1 cellular context compared by ENCODE assay signal in the genomic region with DNA sequence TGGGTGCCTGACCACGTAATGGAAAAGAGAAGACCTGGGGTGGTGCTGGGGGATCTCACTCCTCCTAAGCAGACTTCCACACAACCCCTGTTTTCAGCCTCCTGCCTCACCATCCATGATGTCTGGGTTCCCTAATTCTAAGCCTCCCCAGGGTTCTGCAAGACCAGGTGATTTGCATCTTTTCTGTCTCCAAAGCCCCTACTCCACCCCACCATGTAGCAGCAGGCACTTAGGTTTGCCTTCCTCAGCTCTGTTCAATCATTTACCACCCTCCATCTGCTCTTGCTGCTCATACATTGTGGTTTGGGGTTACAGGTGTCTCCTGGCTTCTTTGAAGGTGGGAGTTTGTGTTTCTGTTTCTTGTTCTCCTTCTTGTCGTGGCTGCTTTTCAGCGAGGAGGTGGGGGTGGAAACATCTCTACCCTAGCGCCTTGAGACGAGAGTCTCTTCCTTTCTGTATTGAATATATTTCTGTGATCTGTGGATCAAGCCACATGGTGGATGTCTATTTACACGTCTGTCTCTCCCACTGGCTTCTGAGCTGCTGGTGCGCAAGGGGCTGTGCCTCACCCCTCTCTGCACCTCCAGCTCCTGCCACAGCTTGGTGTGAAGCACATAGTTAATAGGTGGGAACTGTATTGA.
TF ChIP-seq lines count a peak whose summit lies in the region.

No MANE protein-coding gene starts in this region.

TF ChIP-seq in GM12878, 131 proteins besides CTCF, POLR2A, EP300 and RAD21 (continues in another document):
- TF ChIP-seq ZBED1 (IDR thresholded peaks at IDR 0.05; ENCODE audit: borderline replicate concordance), result peak; percentile 85; the same call in 1 of the 2 replicates
- peak; percentile 93 for TF ChIP-seq ATF7 (IDR thresholded peaks at IDR 0.05; ENCODE audit: low read depth)
- no peak for TF ChIP-seq GABPA (IDR thresholded peaks at IDR 0.05; ENCODE audit: low read depth)
- no peak for TF ChIP-seq STAT3 (IDR thresholded peaks at IDR 0.05; ENCODE audit: low read depth, low read length)
- no peak for TF ChIP-seq ZZZ3 (IDR thresholded peaks at IDR 0.05; ENCODE audit: control insufficient read depth, insufficient read length, low read depth)
- TF ChIP-seq EGR1 (IDR thresholded peaks at IDR 0.05; ENCODE audit: borderline replicate concordance in 1 of 2, low read depth in 2 of 2, low read length in 2 of 2), result peak in 1 of 2 experiments; percentile 85; a peak in 1 of 3 replicates
- peak; percentile 70 for TF ChIP-seq DPF2 (IDR thresholded peaks at IDR 0.05)
- TF ChIP-seq YY1 (IDR thresholded peaks at IDR 0.05; ENCODE audit: low read depth, low read length), result peak; percentile 52; the same call in 1 of the 2 replicates
- TF ChIP-seq POU2F2 (IDR thresholded peaks at IDR 0.05; ENCODE audit: borderline replicate concordance, low read depth, low read length), result peak; percentile 94
- TF ChIP-seq IKZF1 (conservative IDR thresholded peaks at IDR 0.05), result peak; percentile 81
- peak; percentile 3 for TF ChIP-seq BACH1 (IDR thresholded peaks at IDR 0.05; ENCODE audit: borderline replicate concordance)
- TF ChIP-seq, protein P1, sequence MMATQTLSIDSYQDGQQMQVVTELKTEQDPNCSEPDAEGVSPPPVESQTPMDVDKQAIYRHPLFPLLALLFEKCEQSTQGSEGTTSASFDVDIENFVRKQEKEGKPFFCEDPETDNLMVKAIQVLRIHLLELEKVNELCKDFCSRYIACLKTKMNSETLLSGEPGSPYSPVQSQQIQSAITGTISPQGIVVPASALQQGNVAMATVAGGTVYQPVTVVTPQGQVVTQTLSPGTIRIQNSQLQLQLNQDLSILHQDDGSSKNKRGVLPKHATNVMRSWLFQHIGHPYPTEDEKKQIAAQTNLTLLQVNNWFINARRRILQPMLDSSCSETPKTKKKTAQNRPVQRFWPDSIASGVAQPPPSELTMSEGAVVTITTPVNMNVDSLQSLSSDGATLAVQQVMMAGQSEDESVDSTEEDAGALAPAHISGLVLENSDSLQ (IDR thresholded peaks at IDR 0.05), result peak; percentile 41; the same call in 1 of the 2 replicates
- TF ChIP-seq ESRRA (IDR thresholded peaks at IDR 0.05; ENCODE audit: low read length), result no peak
- TF ChIP-seq EZH2 (IDR thresholded peaks at IDR 0.05; ENCODE audit: borderline replicate concordance, control insufficient read depth, low read depth, low read length), result no peak
- TF ChIP-seq PML (IDR thresholded peaks at IDR 0.05; ENCODE audit: low read length), result peak; percentile 19; the same call in 1 of the 2 replicates
- peak; percentile 79 for TF ChIP-seq FOXM1 (IDR thresholded peaks at IDR 0.05; ENCODE audit: low read depth, low read length)
- 0 out of 2 replicates have a peak, but pooled peaks have one; percentile 79 for TF ChIP-seq CBX5 (IDR thresholded peaks at IDR 0.05; ENCODE audit: low read depth)
- peak; percentile 49; the same call in 1 of the 2 replicates for TF ChIP-seq HDGF (IDR thresholded peaks at IDR 0.05)
- peak; percentile 87 for TF ChIP-seq MEF2A (IDR thresholded peaks at IDR 0.05; ENCODE audit: insufficient read depth, low read depth, low read length)
- TF ChIP-seq BHLHE40 (IDR thresholded peaks at IDR 0.05; ENCODE audit: borderline replicate concordance in 1 of 2, low read depth in 2 of 2, low read length in 1 of 2), result peak; percentile 69; a peak in 3 of 4 replicates
- TF ChIP-seq TCF3 (IDR thresholded peaks at IDR 0.05; ENCODE audit: borderline replicate concordance, insufficient read depth, low read depth, low read length), result peak; percentile 94
- no peak for TF ChIP-seq STAT1 (conservative IDR thresholded peaks at IDR 0.05)
- TF ChIP-seq TCF12 (IDR thresholded peaks at IDR 0.05; ENCODE audit: low read depth, low read length), result peak; percentile 98
- TF ChIP-seq, protein P2, sequence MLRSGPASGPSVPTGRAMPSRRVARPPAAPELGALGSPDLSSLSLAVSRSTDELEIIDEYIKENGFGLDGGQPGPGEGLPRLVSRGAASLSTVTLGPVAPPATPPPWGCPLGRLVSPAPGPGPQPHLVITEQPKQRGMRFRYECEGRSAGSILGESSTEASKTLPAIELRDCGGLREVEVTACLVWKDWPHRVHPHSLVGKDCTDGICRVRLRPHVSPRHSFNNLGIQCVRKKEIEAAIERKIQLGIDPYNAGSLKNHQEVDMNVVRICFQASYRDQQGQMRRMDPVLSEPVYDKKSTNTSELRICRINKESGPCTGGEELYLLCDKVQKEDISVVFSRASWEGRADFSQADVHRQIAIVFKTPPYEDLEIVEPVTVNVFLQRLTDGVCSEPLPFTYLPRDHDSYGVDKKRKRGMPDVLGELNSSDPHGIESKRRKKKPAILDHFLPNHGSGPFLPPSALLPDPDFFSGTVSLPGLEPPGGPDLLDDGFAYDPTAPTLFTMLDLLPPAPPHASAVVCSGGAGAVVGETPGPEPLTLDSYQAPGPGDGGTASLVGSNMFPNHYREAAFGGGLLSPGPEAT (IDR thresholded peaks at IDR 0.05; ENCODE audit: low read depth), result peak; percentile 88
- TF ChIP-seq GATAD2B (conservative IDR thresholded peaks at IDR 0.05; ENCODE audit: low read depth), result peak; percentile 69
- TF ChIP-seq TAF1 (IDR thresholded peaks at IDR 0.05; ENCODE audit: borderline replicate concordance, low read depth, low read length), result peak; percentile 63; the same call in 1 of the 2 replicates
- TF ChIP-seq TARDBP (IDR thresholded peaks at IDR 0.05; ENCODE audit: borderline replicate concordance), result no peak
- TF ChIP-seq EED (IDR thresholded peaks at IDR 0.05; ENCODE audit: low read depth), result peak; percentile 86
- TF ChIP-seq CREM (IDR thresholded peaks at IDR 0.05; ENCODE audit: low read depth), result peak; percentile 69; the same call in 1 of the 2 replicates
- TF ChIP-seq YBX1 (IDR thresholded peaks at IDR 0.05), result 0 out of 2 replicates have a peak, but pooled peaks have one; percentile 6
- TF ChIP-seq CHD2 (IDR thresholded peaks at IDR 0.05; ENCODE audit: borderline replicate concordance, low read depth, low read length), result peak; percentile 67; the same call in 1 of the 2 replicates
- peak; percentile 76 for TF ChIP-seq POLR2AphosphoS5 (IDR thresholded peaks at IDR 0.05; ENCODE audit: low read length)
- TF ChIP-seq NFIC (IDR thresholded peaks at IDR 0.05; ENCODE audit: low read depth, low read length), result peak; percentile 87
- TF ChIP-seq RUNX3 (IDR thresholded peaks at IDR 0.05; ENCODE audit: low read length), result peak; percentile 99
- TF ChIP-seq, protein P3, sequence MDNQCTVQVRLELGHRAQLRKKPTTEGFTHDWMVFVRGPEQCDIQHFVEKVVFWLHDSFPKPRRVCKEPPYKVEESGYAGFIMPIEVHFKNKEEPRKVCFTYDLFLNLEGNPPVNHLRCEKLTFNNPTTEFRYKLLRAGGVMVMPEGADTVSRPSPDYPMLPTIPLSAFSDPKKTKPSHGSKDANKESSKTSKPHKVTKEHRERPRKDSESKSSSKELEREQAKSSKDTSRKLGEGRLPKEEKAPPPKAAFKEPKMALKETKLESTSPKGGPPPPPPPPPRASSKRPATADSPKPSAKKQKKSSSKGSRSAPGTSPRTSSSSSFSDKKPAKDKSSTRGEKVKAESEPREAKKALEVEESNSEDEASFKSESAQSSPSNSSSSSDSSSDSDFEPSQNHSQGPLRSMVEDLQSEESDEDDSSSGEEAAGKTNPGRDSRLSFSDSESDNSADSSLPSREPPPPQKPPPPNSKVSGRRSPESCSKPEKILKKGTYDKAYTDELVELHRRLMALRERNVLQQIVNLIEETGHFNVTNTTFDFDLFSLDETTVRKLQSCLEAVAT (IDR thresholded peaks at IDR 0.05), result peak; percentile 98
- peak; percentile 9; the same call in 1 of the 2 replicates for TF ChIP-seq RAD51 (IDR thresholded peaks at IDR 0.05)
- 0 out of 2 replicates have a peak, but pooled peaks have one; percentile 19 for TF ChIP-seq TBL1XR1 (IDR thresholded peaks at IDR 0.05; ENCODE audit: low read depth, low read length)
- TF ChIP-seq MTA3 (IDR thresholded peaks at IDR 0.05; ENCODE audit: borderline replicate concordance, low read length), result peak; percentile 80; the same call in 1 of the 2 replicates
- no peak for TF ChIP-seq CEBPB (IDR thresholded peaks at IDR 0.05; ENCODE audit: borderline replicate concordance in 1 of 2, low read depth in 2 of 2, low read length in 2 of 2)
- TF ChIP-seq, protein P4, sequence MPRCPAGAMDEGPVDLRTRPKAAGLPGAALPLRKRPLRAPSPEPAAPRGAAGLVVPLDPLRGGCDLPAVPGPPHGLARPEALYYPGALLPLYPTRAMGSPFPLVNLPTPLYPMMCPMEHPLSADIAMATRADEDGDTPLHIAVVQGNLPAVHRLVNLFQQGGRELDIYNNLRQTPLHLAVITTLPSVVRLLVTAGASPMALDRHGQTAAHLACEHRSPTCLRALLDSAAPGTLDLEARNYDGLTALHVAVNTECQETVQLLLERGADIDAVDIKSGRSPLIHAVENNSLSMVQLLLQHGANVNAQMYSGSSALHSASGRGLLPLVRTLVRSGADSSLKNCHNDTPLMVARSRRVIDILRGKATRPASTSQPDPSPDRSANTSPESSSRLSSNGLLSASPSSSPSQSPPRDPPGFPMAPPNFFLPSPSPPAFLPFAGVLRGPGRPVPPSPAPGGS (IDR thresholded peaks at IDR 0.05; ENCODE audit: borderline replicate concordance, insufficient read depth, low read depth, low read length, poor library complexity, severe bottlenecking), result peak; percentile 76
- TF ChIP-seq, protein P5, sequence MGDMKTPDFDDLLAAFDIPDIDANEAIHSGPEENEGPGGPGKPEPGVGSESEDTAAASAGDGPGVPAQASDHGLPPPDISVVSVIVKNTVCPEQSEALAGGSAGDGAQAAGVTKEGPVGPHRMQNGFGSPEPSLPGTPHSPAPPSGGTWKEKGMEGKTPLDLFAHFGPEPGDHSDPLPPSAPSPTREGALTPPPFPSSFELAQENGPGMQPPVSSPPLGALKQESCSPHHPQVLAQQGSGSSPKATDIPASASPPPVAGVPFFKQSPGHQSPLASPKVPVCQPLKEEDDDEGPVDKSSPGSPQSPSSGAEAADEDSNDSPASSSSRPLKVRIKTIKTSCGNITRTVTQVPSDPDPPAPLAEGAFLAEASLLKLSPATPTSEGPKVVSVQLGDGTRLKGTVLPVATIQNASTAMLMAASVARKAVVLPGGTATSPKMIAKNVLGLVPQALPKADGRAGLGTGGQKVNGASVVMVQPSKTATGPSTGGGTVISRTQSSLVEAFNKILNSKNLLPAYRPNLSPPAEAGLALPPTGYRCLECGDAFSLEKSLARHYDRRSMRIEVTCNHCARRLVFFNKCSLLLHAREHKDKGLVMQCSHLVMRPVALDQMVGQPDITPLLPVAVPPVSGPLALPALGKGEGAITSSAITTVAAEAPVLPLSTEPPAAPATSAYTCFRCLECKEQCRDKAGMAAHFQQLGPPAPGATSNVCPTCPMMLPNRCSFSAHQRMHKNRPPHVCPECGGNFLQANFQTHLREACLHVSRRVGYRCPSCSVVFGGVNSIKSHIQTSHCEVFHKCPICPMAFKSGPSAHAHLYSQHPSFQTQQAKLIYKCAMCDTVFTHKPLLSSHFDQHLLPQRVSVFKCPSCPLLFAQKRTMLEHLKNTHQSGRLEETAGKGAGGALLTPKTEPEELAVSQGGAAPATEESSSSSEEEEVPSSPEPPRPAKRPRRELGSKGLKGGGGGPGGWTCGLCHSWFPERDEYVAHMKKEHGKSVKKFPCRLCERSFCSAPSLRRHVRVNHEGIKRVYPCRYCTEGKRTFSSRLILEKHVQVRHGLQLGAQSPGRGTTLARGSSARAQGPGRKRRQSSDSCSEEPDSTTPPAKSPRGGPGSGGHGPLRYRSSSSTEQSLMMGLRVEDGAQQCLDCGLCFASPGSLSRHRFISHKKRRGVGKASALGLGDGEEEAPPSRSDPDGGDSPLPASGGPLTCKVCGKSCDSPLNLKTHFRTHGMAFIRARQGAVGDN (IDR thresholded peaks at IDR 0.05), result no peak; the same call in none of the 2 replicates
- TF ChIP-seq, protein P6, sequence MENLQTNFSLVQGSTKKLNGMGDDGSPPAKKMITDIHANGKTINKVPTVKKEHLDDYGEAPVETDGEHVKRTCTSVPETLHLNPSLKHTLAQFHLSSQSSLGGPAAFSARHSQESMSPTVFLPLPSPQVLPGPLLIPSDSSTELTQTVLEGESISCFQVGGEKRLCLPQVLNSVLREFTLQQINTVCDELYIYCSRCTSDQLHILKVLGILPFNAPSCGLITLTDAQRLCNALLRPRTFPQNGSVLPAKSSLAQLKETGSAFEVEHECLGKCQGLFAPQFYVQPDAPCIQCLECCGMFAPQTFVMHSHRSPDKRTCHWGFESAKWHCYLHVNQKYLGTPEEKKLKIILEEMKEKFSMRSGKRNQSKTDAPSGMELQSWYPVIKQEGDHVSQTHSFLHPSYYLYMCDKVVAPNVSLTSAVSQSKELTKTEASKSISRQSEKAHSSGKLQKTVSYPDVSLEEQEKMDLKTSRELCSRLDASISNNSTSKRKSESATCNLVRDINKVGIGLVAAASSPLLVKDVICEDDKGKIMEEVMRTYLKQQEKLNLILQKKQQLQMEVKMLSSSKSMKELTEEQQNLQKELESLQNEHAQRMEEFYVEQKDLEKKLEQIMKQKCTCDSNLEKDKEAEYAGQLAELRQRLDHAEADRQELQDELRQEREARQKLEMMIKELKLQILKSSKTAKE (IDR thresholded peaks at IDR 0.05; ENCODE audit: low read depth, poor library complexity, severe bottlenecking), result peak; percentile 87
- TF ChIP-seq MTA2 (IDR thresholded peaks at IDR 0.05; ENCODE audit: low read depth), result peak; percentile 88
- TF ChIP-seq, protein P7, sequence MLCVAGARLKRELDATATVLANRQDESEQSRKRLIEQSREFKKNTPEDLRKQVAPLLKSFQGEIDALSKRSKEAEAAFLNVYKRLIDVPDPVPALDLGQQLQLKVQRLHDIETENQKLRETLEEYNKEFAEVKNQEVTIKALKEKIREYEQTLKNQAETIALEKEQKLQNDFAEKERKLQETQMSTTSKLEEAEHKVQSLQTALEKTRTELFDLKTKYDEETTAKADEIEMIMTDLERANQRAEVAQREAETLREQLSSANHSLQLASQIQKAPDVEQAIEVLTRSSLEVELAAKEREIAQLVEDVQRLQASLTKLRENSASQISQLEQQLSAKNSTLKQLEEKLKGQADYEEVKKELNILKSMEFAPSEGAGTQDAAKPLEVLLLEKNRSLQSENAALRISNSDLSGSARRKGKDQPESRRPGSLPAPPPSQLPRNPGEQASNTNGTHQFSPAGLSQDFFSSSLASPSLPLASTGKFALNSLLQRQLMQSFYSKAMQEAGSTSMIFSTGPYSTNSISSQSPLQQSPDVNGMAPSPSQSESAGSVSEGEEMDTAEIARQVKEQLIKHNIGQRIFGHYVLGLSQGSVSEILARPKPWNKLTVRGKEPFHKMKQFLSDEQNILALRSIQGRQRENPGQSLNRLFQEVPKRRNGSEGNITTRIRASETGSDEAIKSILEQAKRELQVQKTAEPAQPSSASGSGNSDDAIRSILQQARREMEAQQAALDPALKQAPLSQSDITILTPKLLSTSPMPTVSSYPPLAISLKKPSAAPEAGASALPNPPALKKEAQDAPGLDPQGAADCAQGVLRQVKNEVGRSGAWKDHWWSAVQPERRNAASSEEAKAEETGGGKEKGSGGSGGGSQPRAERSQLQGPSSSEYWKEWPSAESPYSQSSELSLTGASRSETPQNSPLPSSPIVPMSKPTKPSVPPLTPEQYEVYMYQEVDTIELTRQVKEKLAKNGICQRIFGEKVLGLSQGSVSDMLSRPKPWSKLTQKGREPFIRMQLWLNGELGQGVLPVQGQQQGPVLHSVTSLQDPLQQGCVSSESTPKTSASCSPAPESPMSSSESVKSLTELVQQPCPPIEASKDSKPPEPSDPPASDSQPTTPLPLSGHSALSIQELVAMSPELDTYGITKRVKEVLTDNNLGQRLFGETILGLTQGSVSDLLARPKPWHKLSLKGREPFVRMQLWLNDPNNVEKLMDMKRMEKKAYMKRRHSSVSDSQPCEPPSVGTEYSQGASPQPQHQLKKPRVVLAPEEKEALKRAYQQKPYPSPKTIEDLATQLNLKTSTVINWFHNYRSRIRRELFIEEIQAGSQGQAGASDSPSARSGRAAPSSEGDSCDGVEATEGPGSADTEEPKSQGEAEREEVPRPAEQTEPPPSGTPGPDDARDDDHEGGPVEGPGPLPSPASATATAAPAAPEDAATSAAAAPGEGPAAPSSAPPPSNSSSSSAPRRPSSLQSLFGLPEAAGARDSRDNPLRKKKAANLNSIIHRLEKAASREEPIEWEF (IDR thresholded peaks at IDR 0.05; ENCODE audit: insufficient replicate concordance, low read depth, low read length), result no peak
